Comparison of ENCODE assay signal across 26 cellular contexts in the genomic region with DNA sequence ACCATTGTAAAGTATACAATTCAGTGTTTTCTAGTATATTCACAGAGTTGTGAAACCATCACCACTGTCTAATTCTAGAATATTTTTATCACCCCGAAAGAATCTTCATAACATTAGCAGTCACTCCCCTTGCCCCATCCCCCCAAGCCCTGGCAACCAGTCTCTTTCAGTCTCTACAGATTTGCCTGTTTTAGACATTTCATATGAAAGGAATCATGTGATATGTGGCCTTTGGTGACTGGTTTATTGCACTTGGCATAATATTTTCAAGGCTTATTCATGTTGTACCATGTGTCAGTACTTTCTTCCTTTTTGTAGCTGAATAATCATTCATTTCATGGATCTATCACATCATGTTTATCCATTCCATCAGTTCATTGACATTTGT.
"Had no signal": no experiment of that assay in that cellular context is flagged by ENCODE, and none has a peak within 500 bp of the region (broad histone marks: within the 10 kb centered on the region; RNA-seq: fewer than 3 reads in every experiment).

No MANE protein-coding gene starts in this region.

- H2AFZ ChIP-seq: neural progenitor cell had no signal

- DNase-seq: activated CD4-positive, alpha-beta T cell treated with anti-CD3 and anti-CD28 coated beads for 1 hour; activated CD4-positive, alpha-beta T cell treated with anti-CD3 and anti-CD28 coated beads, Interleukin-2, amount 50 U/mL, for 1 hour; activated CD8-positive, alpha-beta memory T cell treated with anti-CD3 and anti-CD28 coated beads, Interleukin-2, amount 10 ng/mL, durations not matched to agents 7 days and 5 days; activated CD8-positive, alpha-beta T cell treated with anti-CD3 and anti-CD28 coated beads, Interleukin-2, amount 10 ng/mL, durations not matched to agents 7 days and 5 days; activated naive CD4-positive, alpha-beta T cell; activated T-cell treated with anti-CD3 and anti-CD28 coated beads, Interleukin-2, amount 50 U/mL, for 48 hours; aorta; cortex of kidney; effector memory CD8-positive, alpha-beta T cell; erythroblast; glutamatergic neuron; left ventricle myocardium inferior; natural killer cell; occipital lobe; spleen; stimulated activated CD4-positive, alpha-beta T cell treated with anti-CD3 and anti-CD28 coated beads, Interleukin-2, amount 100 ng/mL, for 48 hours; stimulated activated naive CD4-positive, alpha-beta T cell treated with Interleukin-2 at 50 U/mL for 16 hours; T-cell; transverse colon had no signal

- H3K36me3 ChIP-seq: left ventricle myocardium inferior, neural progenitor cell, right atrium auricular region, spleen, transverse colon had no signal

- H3K4me1 ChIP-seq: left ventricle myocardium inferior, neural progenitor cell, right atrium auricular region, spleen, testis, transverse colon had no signal

- H3K9ac ChIP-seq: neural progenitor cell had no signal

- H3K4me3 ChIP-seq: left ventricle myocardium inferior, neural progenitor cell, right atrium auricular region, spleen, testis, transverse colon had no signal

- H3K9me3 ChIP-seq: left ventricle myocardium inferior, right atrium auricular region, spleen, testis, transverse colon had no signal

- FAIRE-seq: frontal cortex, islet of Langerhans had no signal

- H3K27ac ChIP-seq: left ventricle myocardium inferior, neural progenitor cell, right atrium auricular region, spleen, testis, transverse colon had no signal

- H3K27me3 ChIP-seq: neural progenitor cell, right atrium auricular region, spleen, testis, transverse colon had no signal

- H3K4me2 ChIP-seq: neural progenitor cell had no signal

- ATAC-seq: activated CD8-positive, alpha-beta memory T cell treated with anti-CD3 and anti-CD28 coated beads, Interleukin-2, amount 10 ng/mL, durations not matched to agents 7 days and 5 days; activated CD8-positive, alpha-beta T cell treated with anti-CD3 and anti-CD28 coated beads, Interleukin-2, amount 10 ng/mL, durations not matched to agents 7 days and 5 days; activated naive CD4-positive, alpha-beta T cell treated with anti-CD3 and anti-CD28 coated beads, Interleukin-2, amount 50 U/mL, for 72 hours; effector memory CD8-positive, alpha-beta T cell; natural killer cell; T-cell; WTC11 had no signal
